In genomic region chr16:85228463-85228862, GRCh38 we compare ENCODE assay signal across 1 cellular context.
TF ChIP-seq lines count a peak whose summit lies in the region.

No MANE protein-coding gene starts in this region.

TF ChIP-seq in GM12878, 131 proteins besides CTCF, POLR2A, EP300 and RAD21:
- TF ChIP-seq REST (IDR thresholded peaks at IDR 0.05; ENCODE audit: low read depth, low read length) (no peak), ZSCAN29 (IDR thresholded peaks at IDR 0.05) (no peak), SKIL (IDR thresholded peaks at IDR 0.05; ENCODE audit: low read depth, poor library complexity, severe bottlenecking) (no peak), HDAC2 (IDR thresholded peaks at IDR 0.05) (no peak), SMAD1 (IDR thresholded peaks at IDR 0.05; ENCODE audit: low read depth, partially characterized antibody) (no peak), RELB (IDR thresholded peaks at IDR 0.05; ENCODE audit: low read depth) (no peak), HDAC6 (IDR thresholded peaks at IDR 0.05; ENCODE audit: unreplicated experiment) (no peak), ESRRA (IDR thresholded peaks at IDR 0.05; ENCODE audit: low read length) (no peak), NRF1 (conservative IDR thresholded peaks at IDR 0.05; ENCODE audit: low read depth, low read length) (no peak), PBX3 (IDR thresholded peaks at IDR 0.05; ENCODE audit: insufficient replicate concordance, low read depth, low read length) (peak; percentile 0), LARP7 (IDR thresholded peaks at IDR 0.05) (peak; percentile 30; the same call in 1 of the 2 replicates), CBX3 (IDR thresholded peaks at IDR 0.05; ENCODE audit: borderline replicate concordance, low read depth) (no peak), TCF7 (IDR thresholded peaks at IDR 0.05; ENCODE audit: borderline replicate concordance) (no peak), POLR2AphosphoS5 (IDR thresholded peaks at IDR 0.05; ENCODE audit: low read length) (no peak), MLLT1 (IDR thresholded peaks at IDR 0.05) (peak; percentile 56; the same call in 1 of the 2 replicates), FOXK2 (IDR thresholded peaks at IDR 0.05) (no peak), IKZF1 (conservative IDR thresholded peaks at IDR 0.05) (no peak), DPF2 (IDR thresholded peaks at IDR 0.05) (no peak)
